1 cellular context compared by ENCODE assay signal in genomic region chr10:5014936-5015335, GRCh38.
TF ChIP-seq lines count a peak whose summit lies in the region.

No MANE protein-coding gene starts in this region.

TF ChIP-seq in SK-N-SH, 30 proteins besides CTCF, POLR2A, EP300 and RAD21 (continued from another document):
- TF ChIP-seq, protein P1, sequence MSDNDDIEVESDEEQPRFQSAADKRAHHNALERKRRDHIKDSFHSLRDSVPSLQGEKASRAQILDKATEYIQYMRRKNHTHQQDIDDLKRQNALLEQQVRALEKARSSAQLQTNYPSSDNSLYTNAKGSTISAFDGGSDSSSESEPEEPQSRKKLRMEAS (IDR thresholded peaks at IDR 0.05; ENCODE audit: low read depth): no peak
- no peak for TF ChIP-seq POLR2AphosphoS5 (IDR thresholded peaks at IDR 0.05; ENCODE audit: low read depth, low read length)
- no peak for TF ChIP-seq ZBTB33 (IDR thresholded peaks at IDR 0.05; ENCODE audit: borderline replicate concordance, low read depth)
- TF ChIP-seq PBX3 (IDR thresholded peaks at IDR 0.05): no peak
- no peak for TF ChIP-seq FOSL2 (IDR thresholded peaks at IDR 0.05; ENCODE audit: borderline replicate concordance, low read depth)
- TF ChIP-seq YY1 (IDR thresholded peaks at IDR 0.05; ENCODE audit: low read depth): no peak
